16 cellular contexts compared by ENCODE assay signal in genomic region chr10:129774736-129775401, GRCh38.
"Had no signal": no experiment of that assay in that cellular context is flagged by ENCODE, and none has a peak within 500 bp of the region (broad histone marks: within the 10 kb centered on the region; RNA-seq: fewer than 3 reads in every experiment).

No MANE protein-coding gene starts in this region.

- DNase-seq: activated CD4-positive, alpha-beta T cell treated with anti-CD3 and anti-CD28 coated beads for 4 hours; activated T-cell treated with anti-CD3 and anti-CD28 coated beads, Interleukin-2, amount 50 U/mL, for 1 hour; effector CD4-positive, alpha-beta T cell; gastrocnemius medialis; heart right ventricle; naive thymus-derived CD8-positive, alpha-beta T cell; occipital lobe; stimulated activated CD4-positive, alpha-beta T cell treated with anti-CD3 and anti-CD28 coated beads, Interleukin-15, amount 100 ng/mL, for 24 hours; stimulated activated CD4-positive, alpha-beta T cell treated with anti-CD3 and anti-CD28 coated beads, Interleukin-4, amount 100 ng/mL, for 24 hours; stimulated activated naive CD8-positive, alpha-beta T cell treated with anti-CD3 and anti-CD28 coated beads, Interleukin-15, amount 100 ng/mL, for 72 hours; T1000 had no signal

- H3K4me1 ChIP-seq: breast epithelium, gastrocnemius medialis, heart right ventricle had no signal

- H3K9me3 ChIP-seq: breast epithelium, gastrocnemius medialis had no signal

- H3K4me1 Mint-ChIP-seq: stimulated activated naive CD8-positive, alpha-beta T cell treated with anti-CD3 and anti-CD28 coated beads, Interleukin-15, amount 100 ng/mL, for 72 hours; T-cell had no signal

- H3K27ac ChIP-seq: breast epithelium, gastrocnemius medialis, heart right ventricle, VCaP had no signal

- H3K4me3 Mint-ChIP-seq: naive thymus-derived CD8-positive, alpha-beta T cell; stimulated activated naive CD8-positive, alpha-beta T cell treated with anti-CD3 and anti-CD28 coated beads, Interleukin-15, amount 100 ng/mL, for 72 hours; T-cell had no signal

- H3K36me3 ChIP-seq: breast epithelium, gastrocnemius medialis had no signal

- H3K27ac Mint-ChIP-seq: naive thymus-derived CD8-positive, alpha-beta T cell; T-cell had no signal

- FAIRE-seq: colon had no signal

- H3K4me3 ChIP-seq: breast epithelium, gastrocnemius medialis, heart right ventricle, lung had no signal

- H3K27me3 ChIP-seq: breast epithelium, gastrocnemius medialis, heart right ventricle had no signal

- H3K27me3 Mint-ChIP-seq: naive thymus-derived CD8-positive, alpha-beta T cell; stimulated activated naive CD8-positive, alpha-beta T cell treated with anti-CD3 and anti-CD28 coated beads, Interleukin-15, amount 100 ng/mL, for 72 hours; T-cell had no signal

- ATAC-seq: gastrocnemius medialis; naive thymus-derived CD8-positive, alpha-beta T cell; stimulated activated naive CD8-positive, alpha-beta T cell treated with anti-CD3 and anti-CD28 coated beads, Interleukin-15, amount 100 ng/mL, for 72 hours; T-cell had no signal
